Comparison of ENCODE assay signal across 20 cellular contexts in the genomic region with DNA sequence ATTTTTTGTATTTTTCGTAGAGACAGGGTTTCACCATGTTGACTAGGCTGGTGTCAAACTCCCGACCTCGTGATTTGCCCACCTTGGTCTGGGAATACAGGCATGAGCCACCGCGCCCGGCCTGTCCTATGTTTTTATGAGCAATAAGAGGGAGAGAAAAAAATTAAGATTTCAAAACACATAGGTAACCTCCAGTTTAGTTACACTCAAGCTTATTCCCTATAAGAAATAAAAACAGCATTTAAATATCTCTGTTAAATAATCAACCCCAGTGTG. TPM values are rescaled to one million over a fixed set of nuclear protein-coding genes. Genes with fewer than 3 reads are reported as not detected.
A peak's percentile ranks its signal among the peaks of the same experiment; 100 is the strongest.
DNase-seq lines count a peak whose midpoint lies in the region; FAIRE-seq and TF ChIP-seq lines count a peak whose summit lies in the region.
"Had no signal": no experiment of that assay in that cellular context is flagged by ENCODE, and none has a peak within 500 bp of the region (broad histone marks: within the 10 kb centered on the region; RNA-seq: fewer than 3 reads in every experiment).

No MANE protein-coding gene starts in this region.

- peaks cover 92% of the 10 kb centered on the region for H3K4me1 Mint-ChIP-seq in activated naive CD4-positive, alpha-beta T cell treated with anti-CD3 and anti-CD28 coated beads, Interleukin-2, amount 50 U/mL, for 24 hours
- peaks cover 50% of the 10 kb centered on the region for H3K4me1 Mint-ChIP-seq in HFFc6 (ENCODE audit: low read depth)
- peaks cover 17% of the 10 kb centered on the region for H3K4me1 Mint-ChIP-seq in progenitor cell of endocrine pancreas (ENCODE audit: low read depth)

- peak overlapping the region; percentile 62 for H3K4me2 ChIP-seq in endothelial cell of umbilical vein (ENCODE audit: insufficient read depth, low read length)
- H3K4me2 ChIP-seq: BLaER1 had no signal

- no peaks in the 10 kb centered on the region for H3K9me1 ChIP-seq in endothelial cell of umbilical vein (replicated peaks; ENCODE audit: control insufficient read depth, extremely low read depth, insufficient read depth, low read length)

- H3K9me3 ChIP-seq in endothelial cell of umbilical vein (replicated peaks; ENCODE audit: control insufficient read depth, insufficient read depth, low read length) (no peaks in the 10 kb centered on the region), uterus (no peaks in the 10 kb centered on the region)
- H3K9me3 ChIP-seq: ovary had no signal

- H3K9me3 Mint-ChIP-seq in activated naive CD4-positive, alpha-beta T cell treated with anti-CD3 and anti-CD28 coated beads, Interleukin-2, amount 50 U/mL, for 24 hours: no peaks in the 10 kb centered on the region
- H3K9me3 Mint-ChIP-seq in HFFc6: no peaks in the 10 kb centered on the region
- H3K9me3 Mint-ChIP-seq in progenitor cell of endocrine pancreas (ENCODE audit: low read depth): no peaks in the 10 kb centered on the region
- H3K9me3 Mint-ChIP-seq: activated B cell treated with CpG ODN at 0.5 μM for 24 hours; activated CD4-positive, alpha-beta memory T cell treated with anti-CD3 and anti-CD28 coated beads for 36 hours; activated T-cell treated with anti-CD3 and anti-CD28 coated beads, Interleukin-2, amount 50 U/mL, for 4 hours; stimulated activated naive CD8-positive, alpha-beta T cell treated with anti-CD3 and anti-CD28 coated beads, Interleukin-15, Interleukin-2, amounts not matched to agents 100 ng/mL and 50 ng/mL, for 24 hours had no signal

- H3K4me3 ChIP-seq in endothelial cell of umbilical vein (replicated peaks in 1 of 3; ENCODE audit: insufficient read depth in 1 of 3, low read depth in 1 of 3, low read length in 3 of 3): no peak overlapping the region
- H3K4me3 ChIP-seq in uterus: no peak overlapping the region
- H3K4me3 ChIP-seq: BLaER1, dorsolateral prefrontal cortex, ovary had no signal

- H3K27ac ChIP-seq in endothelial cell of umbilical vein (ENCODE audit: insufficient read depth, low read depth, low read length) (no peak overlapping the region), uterus (peak overlapping the region in 1 of 2 donors; percentile 52)
- H3K27ac ChIP-seq: BLaER1, dorsolateral prefrontal cortex had no signal

- peaks cover 11% of the 10 kb centered on the region for H3K36me3 Mint-ChIP-seq in activated naive CD4-positive, alpha-beta T cell treated with anti-CD3 and anti-CD28 coated beads, Interleukin-2, amount 50 U/mL, for 24 hours
- H3K36me3 Mint-ChIP-seq in HFFc6 (ENCODE audit: low read depth): peaks cover 19% of the 10 kb centered on the region
- peaks cover 9% of the 10 kb centered on the region for H3K36me3 Mint-ChIP-seq in progenitor cell of endocrine pancreas (ENCODE audit: insufficient read depth)

- peaks cover 2% of the 10 kb centered on the region for H4K20me1 ChIP-seq in endothelial cell of umbilical vein (replicated peaks; ENCODE audit: control insufficient read depth, extremely low read depth, insufficient read depth, low read length)

- BruUV-seq in endothelial cell of umbilical vein (replicated peaks; lab: Mats Ljungman, UMichigan): no TSS peak

- H3K27me3 ChIP-seq in endothelial cell of umbilical vein (ENCODE audit: control insufficient read depth in 2 of 2, insufficient read depth in 2 of 2, low read length in 2 of 2) (no peaks in the 10 kb centered on the region), uterus (no peaks in the 10 kb centered on the region)
- H3K27me3 ChIP-seq: BLaER1, dorsolateral prefrontal cortex, ovary had no signal

- dilution Hi-C loops in endothelial cell of umbilical vein (cut with MboI; ENCODE audit: extremely low pct_ligation_motif_present, low sequenced_read_pairs): no loop called here

- peaks cover 26% of the 10 kb centered on the region for H3K4me1 ChIP-seq in endothelial cell of umbilical vein (ENCODE audit: control insufficient read depth, extremely low read depth, insufficient read depth, low read length)
- peaks cover 0 to 2% of the 10 kb centered on the region in 2 donors for H3K4me1 ChIP-seq in uterus

- no peak overlapping the region for H3K9ac ChIP-seq in endothelial cell of umbilical vein (replicated peaks; ENCODE audit: extremely low read depth, insufficient read depth, low read length)
- H3K9ac ChIP-seq: BLaER1 had no signal

- no peak overlapping the region for H3K27ac Mint-ChIP-seq in activated naive CD4-positive, alpha-beta T cell treated with anti-CD3 and anti-CD28 coated beads, Interleukin-2, amount 50 U/mL, for 24 hours
- H3K27ac Mint-ChIP-seq in HFFc6 (peak overlapping the region; percentile 29; the same call in 1 of the 2 replicates), progenitor cell of endocrine pancreas (peak overlapping the region; percentile 31)
- H3K27ac Mint-ChIP-seq: activated B cell treated with CpG ODN at 0.5 μM for 24 hours; activated CD4-positive, alpha-beta memory T cell treated with anti-CD3 and anti-CD28 coated beads for 36 hours; stimulated activated naive CD8-positive, alpha-beta T cell treated with anti-CD3 and anti-CD28 coated beads, Interleukin-15, Interleukin-2, amounts not matched to agents 100 ng/mL and 50 ng/mL, for 24 hours had no signal

- POLR2A ChIA-PET in endothelial cell of umbilical vein (lab: Charles Lee): no interaction called here

- no peak for DNase-seq in activated naive CD4-positive, alpha-beta T cell treated with anti-CD3 and anti-CD28 coated beads, Interleukin-2, amount 50 U/mL, for 16 hours
- DNase-seq in HFFc6: no peak
- no peak for DNase-seq in endothelial cell of umbilical vein (ENCODE audit: low read depth, low spot score)
- DNase-seq in progenitor cell of endocrine pancreas (ENCODE audit: low spot score, unreplicated experiment): no peak
- no peak for DNase-seq in GM20000 (ENCODE audit: low spot score)
- DNase-seq in medulla oblongata (ENCODE audit: extremely low spot score): no peak
- DNase-seq in uterus: no peak
- DNase-seq: activated B cell treated with CpG ODN at 0.5 μM for 24 hours; activated CD4-positive, alpha-beta memory T cell treated with anti-CD3 and anti-CD28 coated beads for 36 hours; activated T-cell treated with anti-CD3 and anti-CD28 coated beads, Interleukin-2, amount 50 U/mL, for 4 hours; dorsolateral prefrontal cortex; foreskin melanocyte; NCI-H146; NCI-H2171; stimulated activated CD4-positive, alpha-beta T cell treated with anti-CD3 and anti-CD28 coated beads, Interleukin-2, amount 100 ng/mL, for 24 hours had no signal

- H3K4me3 Mint-ChIP-seq in activated naive CD4-positive, alpha-beta T cell treated with anti-CD3 and anti-CD28 coated beads, Interleukin-2, amount 50 U/mL, for 24 hours: peak overlapping the region; percentile 33
- 0 out of 2 replicates have a peak overlapping the region, but pooled peaks have one; percentile 20 for H3K4me3 Mint-ChIP-seq in HFFc6
- no peak overlapping the region for H3K4me3 Mint-ChIP-seq in progenitor cell of endocrine pancreas (ENCODE audit: low read depth)
- H3K4me3 Mint-ChIP-seq: activated B cell treated with CpG ODN at 0.5 μM for 24 hours; activated CD4-positive, alpha-beta memory T cell treated with anti-CD3 and anti-CD28 coated beads for 36 hours; activated T-cell treated with anti-CD3 and anti-CD28 coated beads, Interleukin-2, amount 50 U/mL, for 4 hours; stimulated activated naive CD8-positive, alpha-beta T cell treated with anti-CD3 and anti-CD28 coated beads, Interleukin-15, Interleukin-2, amounts not matched to agents 100 ng/mL and 50 ng/mL, for 24 hours had no signal

- intact Hi-C loops in endothelial cell of umbilical vein (cut with micrococcal nuclease) (no loop called here), uterus (cut with DNase I; ENCODE audit: low total_unique reads) (no loop called here)

- no peaks in the 10 kb centered on the region for H3K27me3 Mint-ChIP-seq in activated naive CD4-positive, alpha-beta T cell treated with anti-CD3 and anti-CD28 coated beads, Interleukin-2, amount 50 U/mL, for 24 hours
- H3K27me3 Mint-ChIP-seq in HFFc6 (ENCODE audit: insufficient read depth): no peaks in the 10 kb centered on the region
- no peaks in the 10 kb centered on the region for H3K27me3 Mint-ChIP-seq in progenitor cell of endocrine pancreas
- H3K27me3 Mint-ChIP-seq: activated B cell treated with CpG ODN at 0.5 μM for 24 hours; activated CD4-positive, alpha-beta memory T cell treated with anti-CD3 and anti-CD28 coated beads for 36 hours; stimulated activated naive CD8-positive, alpha-beta T cell treated with anti-CD3 and anti-CD28 coated beads, Interleukin-15, Interleukin-2, amounts not matched to agents 100 ng/mL and 50 ng/mL, for 24 hours had no signal

- no peak for FAIRE-seq in endothelial cell of umbilical vein (lab: Jason Lieb, UNC)
- FAIRE-seq: A204.1 had no signal

- TF ChIP-seq CTCF in HFFc6 (IDR thresholded peaks at IDR 0.05) (no peak), endothelial cell of umbilical vein (IDR thresholded peaks at IDR 0.05; ENCODE audit: extremely low read depth in 1 of 2, insufficient read depth in 1 of 2, low read depth in 1 of 2, low read length in 2 of 2) (no peak), progenitor cell of endocrine pancreas (IDR thresholded peaks at IDR 0.05; ENCODE audit: unreplicated experiment) (no peak), GM20000 (IDR thresholded peaks at IDR 0.05; ENCODE audit: extremely low read depth, missing control alignments) (no peak), uterus (IDR thresholded peaks at IDR 0.05) (no peak)

- H3K79me2 ChIP-seq in endothelial cell of umbilical vein (ENCODE audit: control insufficient read depth, insufficient read depth, low read length): peaks cover 90% of the 10 kb centered on the region

- CTCF ChIA-PET in endothelial cell of umbilical vein (lab: Charles Lee): no interaction called here

- no peaks in the 10 kb centered on the region for H3K36me3 ChIP-seq in endothelial cell of umbilical vein (ENCODE audit: control insufficient read depth in 2 of 2, extremely low read depth in 1 of 2, insufficient read depth in 2 of 2, low read length in 2 of 2)
- H3K36me3 ChIP-seq in uterus: no peaks in the 10 kb centered on the region
- H3K36me3 ChIP-seq: ovary had no signal

- TF ChIP-seq POLR2A in endothelial cell of umbilical vein (IDR thresholded peaks at IDR 0.05; ENCODE audit: low read depth, low read length): no peak
- no peak for TF ChIP-seq POLR2A in uterus (IDR thresholded peaks at IDR 0.05)

- no peak overlapping the region for H2AFZ ChIP-seq in endothelial cell of umbilical vein (ENCODE audit: low read depth, low read length)

RNA-seq across cellular contexts. Expression of a gene that starts 7.1 kb away (rescaled TPM):
- 10 to 100 TPM in 3 of 6 experiments, 1 to 10 TPM in 3; 9.0 to 11.5 (median 10.0) TPM for total RNA-seq in HFFc6 (2021; fragmentation: NEBNext Ultra II Directional; extraction: Animal tissue kit (Norgen Biotek cat#: 25700))
- total RNA-seq in endothelial cell of umbilical vein (10.8 and 13.4 TPM in 2 replicates), progenitor cell of endocrine pancreas (25.9 and 29.1 TPM in 2 replicates), uterus (10 to 100 TPM; 33.5 to 56.4 (median 38.3) TPM)
- polyA plus RNA-seq in endothelial cell of umbilical vein: 3.5 and 4.0 TPM in 2 replicates
- polyA plus RNA-seq in endothelial cell of umbilical vein (2011; cell fraction: cytosol; rRNA removed): 3.9 and 4.3 TPM in 2 replicates
- polyA plus RNA-seq in endothelial cell of umbilical vein (2011; cell fraction: nucleus; rRNA removed): 8.4 and 10.5 TPM in 2 replicates
- 6.1 and 7.7 TPM in 2 replicates for polyA plus RNA-seq in endothelial cell of umbilical vein (2012)
- polyA minus RNA-seq in endothelial cell of umbilical vein: 10.4 and 15.9 TPM in 2 replicates
- polyA minus RNA-seq in endothelial cell of umbilical vein (2011; cell fraction: cytosol; rRNA and poly(A)+ RNA removed): 12.6 TPM
- 12.1 and 15.1 TPM in 2 replicates for polyA minus RNA-seq in endothelial cell of umbilical vein (2011; cell fraction: nucleus; rRNA and poly(A)+ RNA removed)

RNA-seq across cellular contexts. Expression of a gene that starts 45.9 kb away (rescaled TPM):
- total RNA-seq in HFFc6 (2021; fragmentation: NEBNext Ultra II Directional; extraction: Animal tissue kit (Norgen Biotek cat#: 25700)): 10 to 100 TPM; 23.3 to 27.9 (median 24.8) TPM
- 62.6 and 68.7 TPM in 2 replicates for total RNA-seq in endothelial cell of umbilical vein
- polyA plus RNA-seq in endothelial cell of umbilical vein: 20.3 and 26.3 TPM in 2 replicates
- 20.3 and 21.4 TPM in 2 replicates for polyA plus RNA-seq in endothelial cell of umbilical vein (2011; cell fraction: cytosol; rRNA removed)
- 33.4 and 45.5 TPM in 2 replicates for polyA plus RNA-seq in endothelial cell of umbilical vein (2011; cell fraction: nucleus; rRNA removed)
- polyA plus RNA-seq in endothelial cell of umbilical vein (2012): 31.9 and 51.6 TPM in 2 replicates
- polyA minus RNA-seq in endothelial cell of umbilical vein: 42.6 and 45.2 TPM in 2 replicates
- 13.9 TPM for polyA minus RNA-seq in endothelial cell of umbilical vein (2011; cell fraction: cytosol; rRNA and poly(A)+ RNA removed)
- 71.7 and 75.0 TPM in 2 replicates for polyA minus RNA-seq in endothelial cell of umbilical vein (2011; cell fraction: nucleus; rRNA and poly(A)+ RNA removed)
- total RNA-seq in progenitor cell of endocrine pancreas: 51.3 and 51.9 TPM in 2 replicates
- total RNA-seq in uterus: 10 to 100 TPM in 3 of 4 donors, 1 to 10 TPM in 1; 7.6 to 30.3 (median 17.0) TPM
